1 cellular context compared by ENCODE assay signal in the genomic region with DNA sequence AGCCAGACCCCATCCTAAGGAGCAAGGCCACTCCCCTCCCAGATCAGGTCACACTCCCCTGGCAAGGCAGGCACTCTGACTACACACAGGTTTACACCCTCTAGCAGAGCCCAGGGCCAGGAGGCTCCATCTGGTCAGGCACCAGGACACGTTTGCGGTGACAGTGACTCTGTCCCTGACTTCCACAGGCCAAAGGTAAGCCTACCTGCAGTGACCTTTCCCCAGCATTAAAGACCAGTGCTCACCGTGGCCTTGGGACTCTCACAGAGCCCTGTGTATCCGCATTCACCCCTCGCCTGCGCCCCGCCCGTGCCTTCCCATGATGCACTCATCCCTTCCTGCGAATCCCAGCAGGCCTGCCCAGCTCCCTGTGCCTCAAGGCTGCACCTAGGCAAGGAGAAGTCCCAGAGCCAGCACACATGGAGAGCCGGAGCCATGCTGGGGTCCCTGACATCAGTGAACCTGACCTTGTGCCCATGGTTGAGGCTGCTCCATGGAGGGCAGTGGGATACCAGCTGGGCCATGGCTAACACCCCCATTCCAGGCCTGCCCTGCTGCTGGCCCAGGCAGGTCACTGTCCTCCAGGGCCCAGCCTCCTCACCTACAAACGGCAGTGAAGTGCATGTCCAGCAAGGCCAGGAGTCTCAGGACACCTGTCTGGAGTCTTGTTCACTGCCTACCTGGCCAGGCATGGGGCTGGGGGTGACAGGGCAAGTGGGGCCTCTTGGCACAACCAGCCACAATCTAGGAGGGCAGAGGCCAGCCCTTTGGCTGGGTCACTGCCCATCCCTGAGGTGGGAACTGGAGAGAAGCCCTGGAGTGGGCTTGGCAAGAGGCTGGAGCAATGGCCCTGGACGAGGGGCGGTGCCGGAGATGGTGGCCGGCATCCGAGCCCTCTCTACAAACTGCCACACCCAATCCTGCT.
A peak's percentile ranks its signal among the peaks of the same experiment; 100 is the strongest.
TF ChIP-seq lines count a peak whose summit lies in the region.

No MANE protein-coding gene starts in this region.

TF ChIP-seq in GM12878, 131 proteins besides CTCF, POLR2A, EP300 and RAD21:
- TF ChIP-seq ETV6 (conservative IDR thresholded peaks at IDR 0.05 in 1 of 2, IDR thresholded peaks at IDR 0.05 in 1 of 2; ENCODE audit: borderline replicate concordance in 1 of 2, low read depth in 1 of 2) (no peak), PAX5 (IDR thresholded peaks at IDR 0.05; ENCODE audit: borderline replicate concordance, low read depth, low read length) (0 out of 2 replicates have a peak, but pooled peaks have one; percentile 2), CREM (IDR thresholded peaks at IDR 0.05; ENCODE audit: low read depth) (no peak), MTA3 (IDR thresholded peaks at IDR 0.05; ENCODE audit: borderline replicate concordance, low read length) (no peak), ZBTB4 (CRISPR knock-in tag; IDR thresholded peaks at IDR 0.05) (no peak)
